1 cellular context compared by ENCODE assay signal in the genomic region with DNA sequence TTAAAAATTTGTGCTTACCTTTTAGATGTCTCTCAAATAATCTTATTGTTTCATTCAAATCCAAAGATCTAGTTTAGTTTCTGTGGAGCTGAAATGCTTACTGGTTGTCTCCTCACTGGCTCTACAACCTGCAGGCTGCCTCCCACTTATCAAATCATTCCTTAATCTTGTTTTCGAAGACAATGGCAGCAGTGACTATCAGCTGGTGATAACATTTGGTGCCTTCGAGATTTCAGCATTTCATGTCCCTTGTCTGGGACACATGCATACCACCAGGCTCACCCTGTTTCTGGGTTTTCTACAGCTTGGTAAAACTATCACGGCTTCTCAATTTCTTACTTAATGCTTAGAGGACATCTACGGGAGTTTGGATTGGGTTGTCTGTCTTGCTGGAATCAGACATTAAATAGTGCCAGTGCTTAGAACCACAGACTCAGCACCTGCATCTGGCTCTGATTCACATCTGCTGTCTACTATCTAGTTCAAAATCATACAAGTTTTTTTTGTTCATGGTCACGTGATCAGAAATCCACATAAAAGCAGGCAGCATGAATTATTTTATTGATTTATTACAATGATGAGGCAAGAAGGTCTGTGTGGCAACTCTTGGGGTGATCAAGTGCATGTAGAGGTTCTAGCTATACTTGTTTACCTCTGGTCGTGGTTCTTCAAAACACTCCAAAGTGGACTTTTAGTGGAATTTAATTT.
TF ChIP-seq lines count a peak whose summit lies in the region.

No MANE protein-coding gene starts in this region.

TF ChIP-seq in GM23338, 12 proteins besides CTCF, POLR2A, EP300 and RAD21 (continued from another document):
- TF ChIP-seq NANOG (IDR thresholded peaks at IDR 0.05; ENCODE audit: borderline replicate concordance) (no peak), CREB1 (CRISPR knock-in tag; IDR thresholded peaks at IDR 0.05; ENCODE audit: low read depth) (no peak), STAT1 (IDR thresholded peaks at IDR 0.05; ENCODE audit: unreplicated experiment) (no peak), EZH2 (IDR thresholded peaks at IDR 0.05; ENCODE audit: low read depth, unreplicated experiment) (no peak)
TF ChIP-seq in GM23338: peak in this region for 0.
